In genomic region chr20:31992086-31992485, GRCh38 we compare ENCODE assay signal across 11 cellular contexts. TPM values are rescaled to one million over a fixed set of nuclear protein-coding genes. Genes with fewer than 3 reads are reported as not detected.
"Had no signal": no experiment of that assay in that cellular context is flagged by ENCODE, and none has a peak within 500 bp of the region (broad histone marks: within the 10 kb centered on the region; RNA-seq: fewer than 3 reads in every experiment).

No MANE protein-coding gene starts in this region.

- H3K36me3 ChIP-seq: HAP-1 had no signal

- H3K4me1 ChIP-seq: HAP-1 had no signal

- DNase-seq: GM23248, GOT3, H7, HFFc6 had no signal

- H3K9ac ChIP-seq: GM23248 had no signal

- H3K4me3 ChIP-seq: GM23248, HAP-1 had no signal

- H2AFZ ChIP-seq: GM23248 had no signal

- H3K27ac ChIP-seq: GM23248, HL-60 had no signal

- ATAC-seq: HCT116, HepG2 had no signal

- H3K9me3 ChIP-seq: HAP-1 had no signal

RNA-seq across cellular contexts. Expression of gene CCM2L, which starts 18.2 kb away (rescaled TPM):
- total RNA-seq: GM23248, HFFc6, HT1080 had no signal
- polyA plus RNA-seq: GM23248, HepG2, IgD-negative memory B cell had no signal

RNA-seq across cellular contexts. Expression of gene XKR7, which starts 24.1 kb away (rescaled TPM):
- total RNA-seq: GM23248, H4, HepG2, HFFc6, HT1080 had no signal
- polyA plus RNA-seq: GM23248, HepG2, IgD-negative memory B cell had no signal

RNA-seq across cellular contexts. Expression of gene HCK, which starts 60.0 kb away (rescaled TPM):
- total RNA-seq: GM23248, H4, HepG2, HFFc6, HT1080 had no signal
- polyA plus RNA-seq: GM23248 had no signal
